In the genomic region with DNA sequence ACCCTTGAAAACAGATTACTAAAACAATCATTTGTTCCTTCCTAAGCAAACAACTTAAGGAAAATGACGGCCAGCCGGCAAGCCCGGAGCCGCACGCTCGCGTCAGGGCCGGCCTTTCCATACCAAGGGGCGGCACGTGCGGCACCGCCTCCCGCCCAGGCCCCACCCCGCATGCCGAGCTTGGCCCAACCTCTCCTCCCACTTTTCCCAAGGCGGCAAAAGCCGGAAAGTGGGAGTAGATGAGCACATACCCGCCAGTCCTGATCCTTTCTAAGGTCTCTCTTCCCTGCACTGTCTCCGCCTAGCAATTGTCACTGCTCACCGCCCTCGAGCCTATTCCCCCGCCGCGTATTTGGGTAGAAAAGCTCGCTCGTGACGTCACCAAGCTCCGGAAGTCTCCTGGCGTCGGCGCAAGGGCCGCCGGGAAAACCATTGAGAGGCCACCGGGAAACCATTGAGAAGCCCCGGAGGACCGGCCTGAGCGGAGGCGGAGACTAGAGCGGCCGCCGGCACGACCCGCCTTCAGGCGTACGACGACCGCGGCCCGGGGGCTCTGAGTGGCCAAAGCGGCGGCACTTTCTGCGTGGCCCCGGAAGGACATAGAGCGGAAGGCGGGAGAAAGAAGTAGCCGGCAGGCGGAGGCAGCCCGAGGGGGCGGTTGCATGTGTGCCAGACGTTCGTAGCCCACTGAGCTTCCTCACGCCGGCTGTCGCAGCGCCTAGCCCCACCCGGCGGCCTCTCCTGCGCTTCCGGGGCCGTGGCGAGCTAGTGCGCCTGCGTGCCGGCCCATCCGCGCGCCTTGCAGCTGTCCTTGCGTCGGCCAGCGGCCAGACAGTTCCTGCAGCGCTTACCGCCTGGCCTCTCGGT, we compare ENCODE assay signal across 8 cellular contexts. TPM values are rescaled to one million over a fixed set of nuclear protein-coding genes. Genes with fewer than 3 reads are reported as not detected.
DNase-seq lines count a peak whose midpoint lies in the region; ATAC-seq and TF ChIP-seq lines count a peak whose summit lies in the region.

A gene with protein sequence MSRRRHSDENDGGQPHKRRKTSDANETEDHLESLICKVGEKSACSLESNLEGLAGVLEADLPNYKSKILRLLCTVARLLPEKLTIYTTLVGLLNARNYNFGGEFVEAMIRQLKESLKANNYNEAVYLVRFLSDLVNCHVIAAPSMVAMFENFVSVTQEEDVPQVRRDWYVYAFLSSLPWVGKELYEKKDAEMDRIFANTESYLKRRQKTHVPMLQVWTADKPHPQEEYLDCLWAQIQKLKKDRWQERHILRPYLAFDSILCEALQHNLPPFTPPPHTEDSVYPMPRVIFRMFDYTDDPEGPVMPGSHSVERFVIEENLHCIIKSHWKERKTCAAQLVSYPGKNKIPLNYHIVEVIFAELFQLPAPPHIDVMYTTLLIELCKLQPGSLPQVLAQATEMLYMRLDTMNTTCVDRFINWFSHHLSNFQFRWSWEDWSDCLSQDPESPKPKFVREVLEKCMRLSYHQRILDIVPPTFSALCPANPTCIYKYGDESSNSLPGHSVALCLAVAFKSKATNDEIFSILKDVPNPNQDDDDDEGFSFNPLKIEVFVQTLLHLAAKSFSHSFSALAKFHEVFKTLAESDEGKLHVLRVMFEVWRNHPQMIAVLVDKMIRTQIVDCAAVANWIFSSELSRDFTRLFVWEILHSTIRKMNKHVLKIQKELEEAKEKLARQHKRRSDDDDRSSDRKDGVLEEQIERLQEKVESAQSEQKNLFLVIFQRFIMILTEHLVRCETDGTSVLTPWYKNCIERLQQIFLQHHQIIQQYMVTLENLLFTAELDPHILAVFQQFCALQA (plus strand): TSS at position 830 of the 867 bp plus-strand sequence. CDS start 61 bp downstream, outside the sequence.
A gene (minus strand): TSS at position 377 of the 867 bp plus-strand sequence. CDS start 5,806 bp downstream, outside the sequence.

- DNase-seq in Ammon's horn (ENCODE audit: low spot score): peak; percentile 98
- peak; percentile 80 for DNase-seq in GM19238 (ENCODE audit: insufficient read length, low spot score)
- DNase-seq in NCI-H524 (lab: John Stamatoyannopoulos, UW): peak; percentile 99
- peak; percentile 98 for DNase-seq in activated CD4-positive, alpha-beta T cell treated with anti-CD3 and anti-CD28 coated beads for 36 hours
- peak; percentile 99 for DNase-seq in choroid plexus epithelial cell (ENCODE audit: low read depth)
- peak; percentile 99 for DNase-seq in kidney tubule cell (ENCODE audit: low spot score)
- peak; percentile 90 to 94 (median 92) for DNase-seq in stimulated activated CD4-positive, alpha-beta T cell treated with anti-CD3 and anti-CD28 coated beads, Interleukin-1b, Interleukin-23, amount 100 ng/mL, for 24 hours (ENCODE audit: low read depth in 4 of 4, low spot score in 1 of 4)

- TF ChIP-seq CTCF in choroid plexus epithelial cell (conservative IDR thresholded peaks at IDR 0.05; ENCODE audit: low read depth, low read length): no peak

- H3K36me3 Mint-ChIP-seq in activated CD4-positive, alpha-beta T cell treated with anti-CD3 and anti-CD28 coated beads for 36 hours (ENCODE audit: low read depth): peaks cover 19% of the 10 kb centered on the region

- intact Hi-C loops in activated CD4-positive, alpha-beta T cell treated with anti-CD3 and anti-CD28 coated beads for 36 hours (cut with DNase I, micrococcal nuclease): loop anchor here (1.0 to 10.0 kb wide), 18 partner anchors 64 to 1215 kb away; a partner anchor contains a TSS

- H3K27ac Mint-ChIP-seq in activated CD4-positive, alpha-beta T cell treated with anti-CD3 and anti-CD28 coated beads for 36 hours: peak within 1 kb of the TSS; percentile 99

- POLR2A ChIA-PET in activated CD4-positive, alpha-beta T cell treated with anti-CD3 and anti-CD28 coated beads for 36 hours (lab: Charles Lee): interaction anchor here (0.6 to 1.8 kb wide), 11 partner anchors 15 to 1150 kb away, joined by 3 to 8 read pairs (median 3); a partner anchor contains a TSS

- H3K4me3 ChIP-seq in choroid plexus epithelial cell (ENCODE audit: low read depth, low read length): peak within 1 kb of the TSS; percentile 99

- peaks cover 48% of the 10 kb centered on the region for H3K4me1 Mint-ChIP-seq in activated CD4-positive, alpha-beta T cell treated with anti-CD3 and anti-CD28 coated beads for 36 hours

- no peaks in the 10 kb centered on the region for H3K9me3 Mint-ChIP-seq in activated CD4-positive, alpha-beta T cell treated with anti-CD3 and anti-CD28 coated beads for 36 hours (ENCODE audit: low read depth)

- H3K27me3 Mint-ChIP-seq in activated CD4-positive, alpha-beta T cell treated with anti-CD3 and anti-CD28 coated beads for 36 hours: no peaks in the 10 kb centered on the region

- CTCF ChIA-PET in activated CD4-positive, alpha-beta T cell treated with anti-CD3 and anti-CD28 coated beads for 36 hours (lab: Charles Lee): interaction anchor here (0.6 to 3.0 kb wide), 12 partner anchors 10 to 291 kb away, joined by 3 to 21 read pairs (median 5); a partner anchor contains a TSS

- H3K4me3 Mint-ChIP-seq in activated CD4-positive, alpha-beta T cell treated with anti-CD3 and anti-CD28 coated beads for 36 hours: peak within 1 kb of the TSS; percentile 92

- ATAC-seq in HG03442 (IDR thresholded peaks at IDR 0.05; ENCODE audit: unreplicated experiment): peak; percentile 84
- peak; percentile 91 for ATAC-seq in activated CD4-positive, alpha-beta T cell treated with anti-CD3 and anti-CD28 coated beads for 36 hours

RNA-seq across cellular contexts. Expression of the first gene that starts in this region (rescaled TPM):
- 10 to 100 TPM; 42.2 to 43.0 TPM for total RNA-seq in activated CD4-positive, alpha-beta T cell treated with anti-CD3 and anti-CD28 coated beads for 36 hours

RNA-seq across cellular contexts. Expression of the second gene that starts in this region (rescaled TPM):
- total RNA-seq in activated CD4-positive, alpha-beta T cell treated with anti-CD3 and anti-CD28 coated beads for 36 hours: 10 to 100 TPM; 12.7 to 15.0 TPM

Comparison
In these comparisons a context has a peak if more than half of its experiments do, and no peak if none do; other contexts are left out.
1. Peak in every context shown above with its lines: DNase-seq, ATAC-seq and H3K4me3 ChIP-seq.